10 cellular contexts compared by ENCODE assay signal in the genomic region with DNA sequence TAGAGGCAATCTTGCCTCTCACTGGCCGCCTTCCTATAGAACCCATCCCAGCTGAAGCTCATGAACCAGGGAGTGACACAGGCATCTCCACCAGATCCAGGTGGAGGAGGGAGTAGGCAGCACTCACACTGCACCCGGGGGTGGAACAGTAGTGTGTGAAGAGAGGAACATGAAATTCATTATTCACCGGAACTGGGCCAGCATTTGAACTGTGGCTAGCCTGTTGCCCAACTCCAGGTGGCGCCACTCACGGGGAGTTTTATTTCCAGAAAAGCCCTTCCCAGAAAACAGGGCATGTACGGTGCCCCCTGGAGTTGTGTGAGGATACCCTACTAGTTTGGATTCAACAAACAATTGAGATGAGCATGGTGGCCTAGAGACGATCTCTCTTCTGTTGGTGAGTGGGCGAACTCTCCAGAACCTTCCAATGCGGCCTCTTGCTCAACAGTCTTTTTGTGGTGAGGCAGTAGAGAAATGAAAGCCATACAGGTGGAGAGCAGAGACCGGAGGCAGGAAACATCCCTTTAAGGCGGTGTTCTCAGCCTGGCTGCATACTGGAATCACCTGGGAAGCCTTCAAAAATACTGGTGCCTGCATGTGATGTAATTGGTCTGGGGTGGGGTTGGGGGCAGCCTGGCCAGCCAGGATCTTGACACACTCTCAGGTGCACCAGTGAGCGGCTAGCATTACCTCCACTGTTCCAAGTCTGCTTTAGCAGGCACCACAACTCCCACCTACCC.
A peak's percentile ranks its signal among the peaks of the same experiment; 100 is the strongest.
DNase-seq lines count a peak whose midpoint lies in the region; ATAC-seq and TF ChIP-seq lines count a peak whose summit lies in the region.
"Had no signal": no experiment of that assay in that cellular context is flagged by ENCODE, and none has a peak within 500 bp of the region (broad histone marks: within the 10 kb centered on the region; RNA-seq: fewer than 3 reads in every experiment).

No MANE protein-coding gene starts in this region.

- peak overlapping the region; percentile 67 for H4K91ac ChIP-seq in neuronal stem cell (ENCODE audit: low read depth, low read length, poor library complexity)

- POLR2A ChIA-PET in GM10248 (lab: Yijun Ruan, JAX), result no interaction called here

- no peak overlapping the region for H2BK5ac ChIP-seq in neuronal stem cell (ENCODE audit: low read length)

- no peak overlapping the region for H3K4ac ChIP-seq in neuronal stem cell (ENCODE audit: low read length)

- H3K4me3 ChIP-seq in LNCaP clone FGC (ENCODE audit: low read depth, low read length), result no peak overlapping the region
- no peak overlapping the region for H3K4me3 ChIP-seq in cardiac fibroblast (replicated peaks in 1 of 2; ENCODE audit: low read depth in 2 of 2, low read length in 2 of 2)
- H3K4me3 ChIP-seq in neuronal stem cell (ENCODE audit: low read length in 2 of 2), result no peak overlapping the region

- H3K9me3 ChIP-seq in neuronal stem cell (replicated peaks in 1 of 2; ENCODE audit: control insufficient read depth in 2 of 2, insufficient read depth in 1 of 2, low read depth in 1 of 2, low read length in 2 of 2), result no peaks in the 10 kb centered on the region

- no peaks in the 10 kb centered on the region for H3K36me3 ChIP-seq in neuronal stem cell (replicated peaks in 1 of 2; ENCODE audit: control insufficient read depth in 2 of 2, insufficient read depth in 2 of 2, low read length in 2 of 2)

- no peak overlapping the region for H3K4me2 ChIP-seq in neuronal stem cell (ENCODE audit: insufficient read depth, low read length, poor library complexity, severe bottlenecking)

- CTCF ChIA-PET in GM10248 (lab: Yijun Ruan, JAX), result interaction anchor here (1.1 kb wide), 1 partner anchor 19 kb away, joined by 4 read pairs; no protein-coding TSS in a partner anchor

- H3K9ac ChIP-seq in neuronal stem cell (ENCODE audit: low read depth, low read length, poor library complexity), result no peak overlapping the region

- no peak overlapping the region for H3K27ac ChIP-seq in neuronal stem cell (replicated peaks; ENCODE audit: low read length)

- H4K8ac ChIP-seq in neuronal stem cell (ENCODE audit: low read depth, low read length), result no peak overlapping the region

- no peak overlapping the region for H2BK12ac ChIP-seq in neuronal stem cell (ENCODE audit: low read length)

- H2BK15ac ChIP-seq in neuronal stem cell (ENCODE audit: low read length), result no peak overlapping the region

- ATAC-seq in HG02884 (IDR thresholded peaks at IDR 0.05; ENCODE audit: unreplicated experiment), result no peak
- ATAC-seq: activated CD4-positive, CD25-positive, alpha-beta regulatory T cell treated with anti-CD3 and anti-CD28 coated beads, Interleukin-2, amount 50 U/mL, for 24 hours; right cardiac atrium had no signal

- H2AK5ac ChIP-seq in neuronal stem cell (ENCODE audit: low read depth, low read length), result no peak overlapping the region

- H3K79me1 ChIP-seq in neuronal stem cell (ENCODE audit: low read depth, low read length), result no peaks in the 10 kb centered on the region

- no peak for DNase-seq in GM10248 (ENCODE audit: extremely low spot score)
- no peak for DNase-seq in LNCaP clone FGC (ENCODE audit: low read depth)
- DNase-seq in cardiac fibroblast (ENCODE audit: low read depth in 2 of 2), result no peak
- no peak for DNase-seq in neuronal stem cell (ENCODE audit: low spot score)
- no peak for DNase-seq in NCI-H524 (lab: John Stamatoyannopoulos, UW)
- DNase-seq in cerebellar nuclear complex (lab: John Stamatoyannopoulos, UW), result no peak
- DNase-seq: immature natural killer cell, right cardiac atrium had no signal

- H2AFZ ChIP-seq in neuronal stem cell (ENCODE audit: low read length), result no peak overlapping the region

- H3K27me3 ChIP-seq in neuronal stem cell (ENCODE audit: control insufficient read depth in 3 of 3, insufficient read depth in 3 of 3, low read depth in 1 of 3, low read length in 3 of 3), result peaks cover 0 to 17% (median 0%) of the 10 kb centered on the region in 3 experiments

- no peaks in the 10 kb centered on the region for H3K4me1 ChIP-seq in neuronal stem cell (ENCODE audit: control insufficient read depth in 2 of 2, insufficient read depth in 1 of 2, low read depth in 1 of 2, low read length in 2 of 2)

- no peak overlapping the region for H3K14ac ChIP-seq in neuronal stem cell (ENCODE audit: low read length)

- TF ChIP-seq CTCF in GM10248 (IDR thresholded peaks at IDR 0.05; ENCODE audit: control extremely low read depth, extremely low read depth, low read depth, missing control alignments) (peak; percentile 23), LNCaP clone FGC (IDR thresholded peaks at IDR 0.05; ENCODE audit: control insufficient read depth, extremely low read depth, insufficient read depth) (peak; percentile 38; the same call in 1 of the 2 replicates), cardiac fibroblast (IDR thresholded peaks at IDR 0.05; ENCODE audit: low read depth, low read length) (peak; percentile 44)

- no peak overlapping the region for H2BK120ac ChIP-seq in neuronal stem cell (ENCODE audit: low read depth, low read length)

- no CpG with 5 or more reads among the region's 12 CpGs for WGBS in neuronal stem cell (ENCODE audit: extremely low coverage in 2 of 2, insufficient read length in 2 of 2, insufficient replicate concordance in 1 of 2), 2 donors

- no peak overlapping the region for H3K18ac ChIP-seq in neuronal stem cell (ENCODE audit: low read length)

- no peak overlapping the region for H3K23ac ChIP-seq in neuronal stem cell (ENCODE audit: low read depth, low read length, poor library complexity)
